ENCODE assay signal across 19 cellular contexts in the genomic region with DNA sequence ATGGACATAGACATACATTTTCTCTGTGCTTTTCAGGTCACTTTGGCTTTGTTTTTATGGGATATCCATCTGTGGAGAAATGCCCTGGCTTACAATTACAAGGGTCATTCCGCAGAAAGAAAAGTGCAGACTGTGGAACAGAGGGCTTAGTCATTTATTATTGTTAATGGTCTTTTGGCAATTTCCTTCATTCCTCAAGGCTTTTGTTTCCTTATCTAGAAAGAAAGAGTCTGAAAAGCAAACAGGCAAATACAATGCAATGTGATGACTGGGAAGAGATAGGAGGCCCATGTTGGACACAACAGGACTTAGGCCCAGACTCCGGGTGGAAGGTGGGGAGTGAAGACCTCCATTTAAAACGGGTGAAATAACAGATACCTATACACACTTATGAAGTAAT.
A peak's percentile ranks its signal among the peaks of the same experiment; 100 is the strongest.
DNase-seq lines count a peak whose midpoint lies in the region; ATAC-seq and TF ChIP-seq lines count a peak whose summit lies in the region.
"Had no signal": no experiment of that assay in that cellular context is flagged by ENCODE, and none has a peak within 500 bp of the region (broad histone marks: within the 10 kb centered on the region; RNA-seq: fewer than 3 reads in every experiment).

No MANE protein-coding gene starts in this region.

- H3K9ac ChIP-seq in adipocyte (ENCODE audit: low read length), result no peak overlapping the region
- H3K9ac ChIP-seq: BLaER1 treated with 17β-estradiol and CSF1 and Interleukin-3, amounts not matched to agents 10 nM and 100 nM had no signal

- H3K79me2 ChIP-seq in osteoblast (ENCODE audit: insufficient read depth, low read length), result no peaks in the 10 kb centered on the region

- H3K36me3 ChIP-seq in adipocyte (ENCODE audit: control insufficient read depth, insufficient read depth, low read length, severe bottlenecking) (no peaks in the 10 kb centered on the region), osteoblast (ENCODE audit: insufficient read depth, low read length) (no peaks in the 10 kb centered on the region)
- H3K36me3 ChIP-seq: BLaER1 treated with 17β-estradiol and CSF1 and Interleukin-3, amounts not matched to agents 10 nM and 100 nM; esophagus squamous epithelium; upper lobe of left lung had no signal

- no peak for TF ChIP-seq CTCF in osteoblast (IDR thresholded peaks at IDR 0.05; ENCODE audit: extremely low read depth, low read depth, low read length)

- no peak overlapping the region for H3K4me2 ChIP-seq in osteoblast (ENCODE audit: insufficient read depth, low read length)
- H3K4me2 ChIP-seq: BLaER1 treated with 17β-estradiol and CSF1 and Interleukin-3, amounts not matched to agents 10 nM and 100 nM had no signal

- H4K20me1 ChIP-seq in osteoblast (ENCODE audit: insufficient read depth, low read length), result no peaks in the 10 kb centered on the region
- H4K20me1 ChIP-seq: BLaER1 treated with 17β-estradiol and CSF1 and Interleukin-3, amounts not matched to agents 10 nM and 100 nM had no signal

- H2AFZ ChIP-seq in osteoblast (ENCODE audit: low read length), result no peak overlapping the region

- DNase-seq in Caki2 (ENCODE audit: low read depth) (peak; percentile 89), adipocyte (ENCODE audit: low read depth) (peak; percentile 67), fibroblast of peridontal ligament (ENCODE audit: extremely low read depth) (peak; percentile 29), osteoblast (ENCODE audit: insufficient read length, low spot score, missing footprints) (peak; percentile 43), hypothalamus (lab: John Stamatoyannopoulos, UW) (no peak), NCI-H2227 (lab: John Stamatoyannopoulos, UW; ENCODE audit: unreplicated experiment) (no peak)
- no peak for DNase-seq in activated T-cell treated with anti-CD3 and anti-CD28 coated beads, Interleukin-2, amount 50 U/mL, for 1 hour
- DNase-seq: activated CD8-positive, alpha-beta memory T cell treated with anti-CD3 and anti-CD28 coated beads, Interleukin-2, amount 10 ng/mL, durations not matched to agents 7 days and 5 days; activated naive CD4-positive, alpha-beta T cell treated with anti-CD3 and anti-CD28 coated beads for 36 hours; cerebellar nuclear complex; DMS79; esophagus squamous epithelium; NCI-H1436; NCI-H446 treated with DMSO at 0.1 percent for 48 hours; stimulated activated CD4-positive, alpha-beta T cell treated with anti-CD3 and anti-CD28 coated beads, Interleukin-2, amount 100 ng/mL, for 48 hours; upper lobe of left lung had no signal

- H3K9me3 ChIP-seq in adipocyte (ENCODE audit: control insufficient read depth, low read length), result no peaks in the 10 kb centered on the region
- H3K9me3 ChIP-seq in osteoblast (ENCODE audit: low read depth, low read length), result no peaks in the 10 kb centered on the region
- H3K9me3 ChIP-seq: BLaER1 treated with 17β-estradiol and CSF1 and Interleukin-3, amounts not matched to agents 10 nM and 100 nM; esophagus squamous epithelium; upper lobe of left lung had no signal

- no peak overlapping the region for H3K4me3 ChIP-seq in adipocyte (ENCODE audit: low read length)
- no peak overlapping the region for H3K4me3 ChIP-seq in osteoblast (ENCODE audit: insufficient read depth, low read length)
- H3K4me3 ChIP-seq: BLaER1 treated with 17β-estradiol and CSF1 and Interleukin-3, amounts not matched to agents 10 nM and 100 nM; esophagus squamous epithelium; GM12878; upper lobe of left lung had no signal

- no peak overlapping the region for H3K27ac ChIP-seq in osteoblast (ENCODE audit: low read depth, low read length)
- H3K27ac ChIP-seq: BLaER1 treated with 17β-estradiol and CSF1 and Interleukin-3, amounts not matched to agents 10 nM and 100 nM; upper lobe of left lung had no signal

- ATAC-seq in GM18907 (IDR thresholded peaks at IDR 0.05; ENCODE audit: unreplicated experiment), result no peak
- ATAC-seq: activated CD8-positive, alpha-beta memory T cell treated with anti-CD3 and anti-CD28 coated beads, Interleukin-2, amount 10 ng/mL, durations not matched to agents 7 days and 5 days; GM12878 had no signal

- peaks cover 21% of the 10 kb centered on the region for H3K4me1 ChIP-seq in adipocyte (ENCODE audit: control insufficient read depth, insufficient read depth, low read length)
- H3K4me1 ChIP-seq in osteoblast (ENCODE audit: insufficient read depth, low read length), result peaks cover 2% of the 10 kb centered on the region
- H3K4me1 ChIP-seq: BLaER1 treated with 17β-estradiol and CSF1 and Interleukin-3, amounts not matched to agents 10 nM and 100 nM; esophagus squamous epithelium; upper lobe of left lung had no signal

- H3K27me3 ChIP-seq in adipocyte (replicated peaks; ENCODE audit: control insufficient read depth, insufficient read depth, low read length) (no peaks in the 10 kb centered on the region), osteoblast (ENCODE audit: insufficient read depth, low read length) (no peaks in the 10 kb centered on the region)
- H3K27me3 ChIP-seq: BLaER1 treated with 17β-estradiol and CSF1 and Interleukin-3, amounts not matched to agents 10 nM and 100 nM; esophagus squamous epithelium; upper lobe of left lung had no signal

- in situ Hi-C loops in Caki2 (cut with HindIII; ENCODE audit: low pct_unique_long_range_greater_than_20kb, low sequenced_read_pairs), result loop anchor here (25.0 kb wide), 1 partner anchor 414 kb away; no protein-coding TSS in a partner anchor

Comparison
In these comparisons a context has a peak if more than half of its experiments do, and no peak if none do; other contexts are left out.
1. DNase-seq: peak in Caki2 (single experiment), adipocyte (single experiment), fibroblast of peridontal ligament (single experiment) and osteoblast (single experiment); none in activated T-cell treated with anti-CD3 and anti-CD28 coated beads, Interleukin-2, amount 50 U/mL, for 1 hour (single experiment), hypothalamus (0 of 51) and NCI-H2227 (single experiment).